Comparison of ENCODE assay signal across 10 cellular contexts in genomic region chr15:100043069-100043641, GRCh38.
A peak's percentile ranks its signal among the peaks of the same experiment; 100 is the strongest.
DNase-seq lines count a peak whose midpoint lies in the region; ATAC-seq, FAIRE-seq and TF ChIP-seq lines count a peak whose summit lies in the region.
"Had no signal": no experiment of that assay in that cellular context is flagged by ENCODE, and none has a peak within 500 bp of the region (broad histone marks: within the 10 kb centered on the region; RNA-seq: fewer than 3 reads in every experiment).

No MANE protein-coding gene starts in this region.

- H3K27ac ChIP-seq in keratinocyte (ENCODE audit: control insufficient read depth, insufficient read depth, low read length): peak overlapping the region; percentile 62
- peak overlapping the region; percentile 64 to 68 for H3K27ac ChIP-seq in aorta (ENCODE audit: low read depth in 1 of 2, low read length in 2 of 2)
- H3K27ac ChIP-seq: colonic mucosa had no signal

- no peak overlapping the region for H3K9ac ChIP-seq in keratinocyte (ENCODE audit: control insufficient read depth, extremely low read depth, insufficient read depth, low read length)

- 5% methylated on average over 8 of the region's 8 CpGs for WGBS in aorta, 2 donors

- H4K20me1 ChIP-seq in keratinocyte (ENCODE audit: control insufficient read depth, extremely low read depth, insufficient read depth, low read length): no peaks in the 10 kb centered on the region

- DNase-seq in T-helper 1 cell: no peak
- peak; percentile 62 for DNase-seq in astrocyte of the cerebellum (ENCODE audit: low read depth)
- DNase-seq in keratinocyte (ENCODE audit: low read depth, low spot score): peak; percentile 63
- DNase-seq in aorta: no peak
- no peak for DNase-seq in activated CD4-positive, alpha-beta memory T cell treated with anti-CD3 and anti-CD28 coated beads for 36 hours
- DNase-seq: activated CD8-positive, alpha-beta memory T cell treated with anti-CD3 and anti-CD28 coated beads, Interleukin-2, amount 10 ng/mL, durations not matched to agents 7 days and 5 days; colonic mucosa had no signal

- no peaks in the 10 kb centered on the region for H3K9me1 ChIP-seq in keratinocyte (ENCODE audit: control insufficient read depth, extremely low read depth, insufficient read depth, low read length)

- peak overlapping the region; percentile 26 for H3K27ac Mint-ChIP-seq in T-helper 1 cell treated with Interleukin-12 subunit alpha and Interleukin-12 subunit beta and Interleukin-4 antibody, amounts not matched to agents 30 μg/mL and 1 μg/mL, for 36 hours
- no peak overlapping the region for H3K27ac Mint-ChIP-seq in activated CD4-positive, alpha-beta memory T cell treated with anti-CD3 and anti-CD28 coated beads for 36 hours
- H3K27ac Mint-ChIP-seq: activated CD8-positive, alpha-beta memory T cell treated with anti-CD3 and anti-CD28 coated beads, Interleukin-2, amount 10 ng/mL, durations not matched to agents 7 days and 5 days had no signal

- peak overlapping the region; percentile 58 for H3K4me2 ChIP-seq in keratinocyte (ENCODE audit: control insufficient read depth, extremely low read depth, insufficient read depth, low read depth, low read length)

- ATAC-seq in aorta (ENCODE audit: low FRiP score) (peak; percentile 60), HG03571 (IDR thresholded peaks at IDR 0.05; ENCODE audit: unreplicated experiment) (no peak), GM21360 (IDR thresholded peaks at IDR 0.05; ENCODE audit: unreplicated experiment) (no peak)
- ATAC-seq: activated CD8-positive, alpha-beta memory T cell treated with anti-CD3 and anti-CD28 coated beads, Interleukin-2, amount 10 ng/mL, durations not matched to agents 7 days and 5 days had no signal

- H2AFZ ChIP-seq in keratinocyte (ENCODE audit: control insufficient read depth, low read length): no peak overlapping the region

- in situ Hi-C loops in astrocyte of the cerebellum (cut with HindIII; ENCODE audit: low sequenced_read_pairs): no loop called here

- H3K27me3 Mint-ChIP-seq in T-helper 1 cell treated with Interleukin-12 subunit alpha and Interleukin-12 subunit beta and Interleukin-4 antibody, amounts not matched to agents 30 μg/mL and 1 μg/mL, for 36 hours (ENCODE audit: low read depth): peaks cover 2% of the 10 kb centered on the region
- no peaks in the 10 kb centered on the region for H3K27me3 Mint-ChIP-seq in activated CD4-positive, alpha-beta memory T cell treated with anti-CD3 and anti-CD28 coated beads for 36 hours
- H3K27me3 Mint-ChIP-seq: activated CD8-positive, alpha-beta memory T cell treated with anti-CD3 and anti-CD28 coated beads, Interleukin-2, amount 10 ng/mL, durations not matched to agents 7 days and 5 days had no signal

- no peaks in the 10 kb centered on the region for H3K9me3 ChIP-seq in keratinocyte (ENCODE audit: control insufficient read depth, low read depth, low read length)
- no peaks in the 10 kb centered on the region for H3K9me3 ChIP-seq in aorta (ENCODE audit: control insufficient read depth, low read length)
- H3K9me3 ChIP-seq: colonic mucosa had no signal

- intact Hi-C loops in aorta (cut with DNase I): loop anchor here in 1 of 2 donors (1.0 kb wide), 1 partner anchor 17 kb away; no protein-coding TSS in a partner anchor
- intact Hi-C loops in activated CD4-positive, alpha-beta memory T cell treated with anti-CD3 and anti-CD28 coated beads for 36 hours (cut with micrococcal nuclease): no loop called here

- H3K4me1 ChIP-seq in keratinocyte (ENCODE audit: control insufficient read depth, extremely low read depth, insufficient read depth, low read length): peaks cover 24% of the 10 kb centered on the region
- H3K4me1 ChIP-seq in aorta (ENCODE audit: control insufficient read depth in 1 of 2, insufficient read depth in 2 of 2, low read length in 2 of 2): peaks cover 0 to 1% of the 10 kb centered on the region in 2 donors
- H3K4me1 ChIP-seq: colonic mucosa had no signal

- CTCF ChIA-PET in activated CD4-positive, alpha-beta memory T cell treated with anti-CD3 and anti-CD28 coated beads for 36 hours (lab: Charles Lee): no interaction called here

- H3K27me3 ChIP-seq in keratinocyte (ENCODE audit: control insufficient read depth, extremely low read depth, insufficient read depth, low read length): no peaks in the 10 kb centered on the region
- no peaks in the 10 kb centered on the region for H3K27me3 ChIP-seq in aorta (ENCODE audit: control insufficient read depth in 1 of 2, insufficient read depth in 2 of 2, low read length in 1 of 2)
- H3K27me3 ChIP-seq: colonic mucosa had no signal

- H3K4me3 Mint-ChIP-seq in T-helper 1 cell treated with Interleukin-12 subunit alpha and Interleukin-12 subunit beta and Interleukin-4 antibody, amounts not matched to agents 30 μg/mL and 1 μg/mL, for 36 hours: no peak overlapping the region
- no peak overlapping the region for H3K4me3 Mint-ChIP-seq in activated CD4-positive, alpha-beta memory T cell treated with anti-CD3 and anti-CD28 coated beads for 36 hours
- H3K4me3 Mint-ChIP-seq: activated CD8-positive, alpha-beta memory T cell treated with anti-CD3 and anti-CD28 coated beads, Interleukin-2, amount 10 ng/mL, durations not matched to agents 7 days and 5 days had no signal

- dilution Hi-C loops in keratinocyte (cut with MboI; ENCODE audit: extremely low pct_ligation_motif_present, low sequenced_read_pairs): no loop called here

- H3K9me3 Mint-ChIP-seq in T-helper 1 cell treated with Interleukin-12 subunit alpha and Interleukin-12 subunit beta and Interleukin-4 antibody, amounts not matched to agents 30 μg/mL and 1 μg/mL, for 36 hours: peaks cover 4% of the 10 kb centered on the region
- H3K9me3 Mint-ChIP-seq in activated CD4-positive, alpha-beta memory T cell treated with anti-CD3 and anti-CD28 coated beads for 36 hours: peaks cover 3% of the 10 kb centered on the region

- peaks cover 13% of the 10 kb centered on the region for H3K4me1 Mint-ChIP-seq in T-helper 1 cell treated with Interleukin-12 subunit alpha and Interleukin-12 subunit beta and Interleukin-4 antibody, amounts not matched to agents 30 μg/mL and 1 μg/mL, for 36 hours (ENCODE audit: low read depth)
- H3K4me1 Mint-ChIP-seq in activated CD4-positive, alpha-beta memory T cell treated with anti-CD3 and anti-CD28 coated beads for 36 hours (ENCODE audit: low read depth): peaks cover 4% of the 10 kb centered on the region

- H3K36me3 Mint-ChIP-seq in T-helper 1 cell treated with Interleukin-12 subunit alpha and Interleukin-12 subunit beta and Interleukin-4 antibody, amounts not matched to agents 30 μg/mL and 1 μg/mL, for 36 hours (ENCODE audit: low read depth): no peaks in the 10 kb centered on the region
- peaks cover 17% of the 10 kb centered on the region for H3K36me3 Mint-ChIP-seq in activated CD4-positive, alpha-beta memory T cell treated with anti-CD3 and anti-CD28 coated beads for 36 hours
- H3K36me3 Mint-ChIP-seq: activated CD8-positive, alpha-beta memory T cell treated with anti-CD3 and anti-CD28 coated beads, Interleukin-2, amount 10 ng/mL, durations not matched to agents 7 days and 5 days had no signal

- POLR2A ChIA-PET in activated CD4-positive, alpha-beta memory T cell treated with anti-CD3 and anti-CD28 coated beads for 36 hours (lab: Charles Lee): no interaction called here

- no peaks in the 10 kb centered on the region for H3K79me2 ChIP-seq in keratinocyte (ENCODE audit: control insufficient read depth, insufficient read depth, low read length)

- no peaks in the 10 kb centered on the region for H3K36me3 ChIP-seq in keratinocyte (ENCODE audit: control insufficient read depth in 2 of 2, extremely low read depth in 1 of 2, insufficient read depth in 2 of 2, low read length in 2 of 2)
- H3K36me3 ChIP-seq in aorta (ENCODE audit: control insufficient read depth in 1 of 2, insufficient read depth in 2 of 2, low read length in 1 of 2): no peaks in the 10 kb centered on the region
- H3K36me3 ChIP-seq: colonic mucosa had no signal

- FAIRE-seq in keratinocyte (lab: Jason Lieb, UNC): peak; percentile 59

- no peak for TF ChIP-seq CTCF in astrocyte of the cerebellum (IDR thresholded peaks at IDR 0.05; ENCODE audit: low read depth, low read length, missing control alignments)
- no peak for TF ChIP-seq CTCF in keratinocyte (optimal IDR thresholded peaks at IDR 0.05 in 1 of 3, IDR thresholded peaks at IDR 0.05 in 1 of 3, conservative IDR thresholded peaks at IDR 0.05 in 1 of 3; ENCODE audit: extremely low read depth in 1 of 3, insufficient read depth in 2 of 3, low read length in 3 of 3)

- H3K4me3 ChIP-seq in astrocyte of the cerebellum (ENCODE audit: low read depth, low read length) (peak overlapping the region; percentile 1), keratinocyte (ENCODE audit: control insufficient read depth in 2 of 3, extremely low read depth in 1 of 3, insufficient read depth in 2 of 3, low read depth in 1 of 3, low read length in 3 of 3) (peak overlapping the region in 2 of 3 experiments; percentile 15 to 22), aorta (ENCODE audit: low read length in 2 of 2) (peak overlapping the region in 1 of 2 donors; percentile 11)
- H3K4me3 ChIP-seq: colonic mucosa had no signal

Comparison
In these comparisons a context has a peak if more than half of its experiments do, and no peak if none do; other contexts are left out.
1. DNase-seq: peak in astrocyte of the cerebellum (single experiment) and keratinocyte (single experiment); none in T-helper 1 cell (0 of 5), aorta (0 of 2) and activated CD4-positive, alpha-beta memory T cell treated with anti-CD3 and anti-CD28 coated beads for 36 hours (single experiment).